ENCODE assay signal across 1 cellular context in the genomic region with DNA sequence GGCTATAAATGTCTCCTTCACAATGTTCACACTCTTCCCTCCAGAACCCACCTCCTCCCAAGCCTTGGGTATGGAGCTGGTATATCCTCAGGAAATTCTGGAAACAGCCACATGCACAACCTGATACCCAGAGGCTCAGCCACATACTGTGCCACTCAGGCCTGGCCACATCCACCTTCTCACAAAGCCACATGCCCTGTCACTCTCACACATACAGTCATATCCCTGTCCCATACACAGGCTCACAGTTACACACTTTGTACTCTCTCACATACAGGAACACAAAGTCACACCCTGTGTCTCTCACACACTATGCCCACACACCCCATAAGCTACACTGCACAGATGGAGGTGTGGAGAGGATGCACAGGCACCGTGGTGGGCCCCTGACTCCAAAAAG.
TF ChIP-seq lines count a peak whose summit lies in the region.

No MANE protein-coding gene starts in this region.

TF ChIP-seq in GM12891, 5 proteins besides CTCF, POLR2A, EP300 and RAD21:
- TF ChIP-seq TAF1 (IDR thresholded peaks at IDR 0.05; ENCODE audit: low read depth, low read length) (no peak), PAX5 (IDR thresholded peaks at IDR 0.05; ENCODE audit: insufficient read depth, low read length, severe bottlenecking) (no peak), POU2F2 (IDR thresholded peaks at IDR 0.05; ENCODE audit: low read depth, low read length) (no peak), SPI1 (IDR thresholded peaks at IDR 0.05; ENCODE audit: low read depth, low read length) (no peak), POLR2AphosphoS5 (IDR thresholded peaks at IDR 0.05; ENCODE audit: low read depth, low read length) (no peak)
